Comparison of ENCODE assay signal across 8 cellular contexts in genomic region chr21:39441502-39442475, GRCh38. TPM values are rescaled to one million over a fixed set of nuclear protein-coding genes. Genes with fewer than 3 reads are reported as not detected.
DNase-seq lines count a peak whose midpoint lies in the region; ATAC-seq and TF ChIP-seq lines count a peak whose summit lies in the region.

No MANE protein-coding gene starts in this region.

- DNase-seq in SIG-M5 treated with dmso at 0.1 percent for 504 hours (lab: John Stamatoyannopoulos, UW; ENCODE audit: unreplicated experiment), result peak; percentile 74
- no peak for DNase-seq in SIG-M5 (lab: John Stamatoyannopoulos, UW)
- peak; percentile 63 for DNase-seq in HFFc6
- peak; percentile 23 to 56 for DNase-seq in NCI-H524 (lab: John Stamatoyannopoulos, UW)
- peak; percentile 46 for DNase-seq in activated CD8-positive, alpha-beta T cell treated with anti-CD3 and anti-CD28 coated beads for 36 hours
- peak; percentile 40 for DNase-seq in glutamatergic neuron
- DNase-seq in stimulated activated CD4-positive, alpha-beta T cell treated with anti-CD3 and anti-CD28 coated beads, Interleukin-4, amount 100 ng/mL, for 1 hour, result peak; percentile 11
- DNase-seq in NCI-H1436 (lab: John Stamatoyannopoulos, UW), result no peak

- peak; percentile 47 for ATAC-seq in activated CD8-positive, alpha-beta T cell treated with anti-CD3 and anti-CD28 coated beads for 36 hours

- H3K27ac Mint-ChIP-seq in HFFc6 (no peak overlapping the region), glutamatergic neuron (ENCODE audit: unreplicated experiment) (no peak overlapping the region)
- no peak overlapping the region for H3K27ac Mint-ChIP-seq in activated CD8-positive, alpha-beta T cell treated with anti-CD3 and anti-CD28 coated beads for 36 hours

- POLR2A ChIA-PET in activated CD8-positive, alpha-beta T cell treated with anti-CD3 and anti-CD28 coated beads for 36 hours (lab: Charles Lee), result interaction anchor here (1.4 kb wide), 1 partner anchor 128 kb away, joined by 5 read pairs; no protein-coding TSS in a partner anchor

- peak; percentile 85 for TF ChIP-seq CTCF in HFFc6 (IDR thresholded peaks at IDR 0.05)
- peak; percentile 72 for TF ChIP-seq CTCF in activated CD8-positive, alpha-beta T cell treated with anti-CD3 and anti-CD28 coated beads for 36 hours (IDR thresholded peaks at IDR 0.05)
- TF ChIP-seq CTCF in glutamatergic neuron (IDR thresholded peaks at IDR 0.05; ENCODE audit: partially characterized antibody, unreplicated experiment), result peak; percentile 72

- H3K4me3 Mint-ChIP-seq in HFFc6, result no peak overlapping the region
- H3K4me3 Mint-ChIP-seq in activated CD8-positive, alpha-beta T cell treated with anti-CD3 and anti-CD28 coated beads for 36 hours, result no peak overlapping the region
- no peak overlapping the region for H3K4me3 Mint-ChIP-seq in glutamatergic neuron (ENCODE audit: unreplicated experiment)

- H3K4me1 Mint-ChIP-seq in HFFc6 (ENCODE audit: low read depth) (peaks cover 16% of the 10 kb centered on the region), glutamatergic neuron (ENCODE audit: low read depth, unreplicated experiment) (peaks cover 8% of the 10 kb centered on the region)
- peaks cover 9% of the 10 kb centered on the region for H3K4me1 Mint-ChIP-seq in activated CD8-positive, alpha-beta T cell treated with anti-CD3 and anti-CD28 coated beads for 36 hours (ENCODE audit: low read depth)

- no peaks in the 10 kb centered on the region for H3K9me3 Mint-ChIP-seq in HFFc6
- no peaks in the 10 kb centered on the region for H3K9me3 Mint-ChIP-seq in activated CD8-positive, alpha-beta T cell treated with anti-CD3 and anti-CD28 coated beads for 36 hours
- peaks cover 3% of the 10 kb centered on the region for H3K9me3 Mint-ChIP-seq in glutamatergic neuron (ENCODE audit: unreplicated experiment)

- H3K27me3 Mint-ChIP-seq in HFFc6 (ENCODE audit: insufficient read depth) (peaks cover 2% of the 10 kb centered on the region), glutamatergic neuron (ENCODE audit: unreplicated experiment) (peaks cover 4% of the 10 kb centered on the region)
- peaks cover 20% of the 10 kb centered on the region for H3K27me3 Mint-ChIP-seq in activated CD8-positive, alpha-beta T cell treated with anti-CD3 and anti-CD28 coated beads for 36 hours

- intact Hi-C loops in activated CD8-positive, alpha-beta T cell treated with anti-CD3 and anti-CD28 coated beads for 36 hours (cut with micrococcal nuclease), result no loop called here

- H3K36me3 Mint-ChIP-seq in HFFc6 (ENCODE audit: low read depth), result no peaks in the 10 kb centered on the region
- no peaks in the 10 kb centered on the region for H3K36me3 Mint-ChIP-seq in activated CD8-positive, alpha-beta T cell treated with anti-CD3 and anti-CD28 coated beads for 36 hours (ENCODE audit: low read depth)
- H3K36me3 Mint-ChIP-seq in glutamatergic neuron (ENCODE audit: unreplicated experiment), result no peaks in the 10 kb centered on the region

- CTCF ChIA-PET in activated CD8-positive, alpha-beta T cell treated with anti-CD3 and anti-CD28 coated beads for 36 hours (lab: Charles Lee), result interaction anchor here (0.6 to 3.7 kb wide), 27 partner anchors 8 to 936 kb away, joined by 3 to 31 read pairs (median 4); partner anchors contain the start of gene HMGN1

RNA-seq across cellular contexts. Expression of gene LCA5L, which starts 3.8 kb away (rescaled TPM):
- total RNA-seq in HFFc6 (2021; fragmentation: NEBNext Ultra II Directional; extraction: Animal tissue kit (Norgen Biotek cat#: 25700)), result 1 to 10 TPM in 2 of 6 experiments, under 1 TPM in 4; 0.73 to 1.4 (median 0.86) TPM
- under 1 TPM in 1 of 2 experiments, not detected in 1; 0.36 TPM for total RNA-seq in activated CD8-positive, alpha-beta T cell treated with anti-CD3 and anti-CD28 coated beads for 36 hours
- total RNA-seq in glutamatergic neuron (ENCODE audit: unreplicated experiment), result not detected

RNA-seq across cellular contexts. Expression of gene SH3BGR, which starts 10.0 kb away (rescaled TPM):
- 1 to 10 TPM; 1.4 to 3.7 (median 2.3) TPM for total RNA-seq in HFFc6 (2021; fragmentation: NEBNext Ultra II Directional; extraction: Animal tissue kit (Norgen Biotek cat#: 25700))
- total RNA-seq in activated CD8-positive, alpha-beta T cell treated with anti-CD3 and anti-CD28 coated beads for 36 hours, result 1 to 10 TPM; 4.5 to 4.8 TPM
- total RNA-seq in glutamatergic neuron (ENCODE audit: unreplicated experiment), result 1.5 TPM

Comparison
In these comparisons a context has a peak if more than half of its experiments do, and no peak if none do; other contexts are left out.
1. DNase-seq: peak in SIG-M5 treated with dmso at 0.1 percent for 504 hours (single experiment), HFFc6 (single experiment), NCI-H524 (2 of 2), activated CD8-positive, alpha-beta T cell treated with anti-CD3 and anti-CD28 coated beads for 36 hours (single experiment), glutamatergic neuron (single experiment) and stimulated activated CD4-positive, alpha-beta T cell treated with anti-CD3 and anti-CD28 coated beads, Interleukin-4, amount 100 ng/mL, for 1 hour (single experiment); none in SIG-M5 (single experiment) and NCI-H1436 (single experiment).
2. Peak in every context shown above with its lines, with median percentiles within 50 percentile points of each other: CTCF ChIP-seq.